Comparison of ENCODE assay signal across 1 cellular context in genomic region chr16:89870440-89870839, GRCh38.
TF ChIP-seq lines count a peak whose summit lies in the region.

No MANE protein-coding gene starts in this region.

TF ChIP-seq in HepG2, 621 proteins besides CTCF, POLR2A, EP300 and RAD21 (continued from another document):
- TF ChIP-seq REPIN1 (CRISPR knock-in tag; IDR thresholded peaks at IDR 0.05; ENCODE audit: borderline replicate concordance, low read depth) (0 out of 2 replicates have a peak, but pooled peaks have one; percentile 15), FOXO4 (CRISPR knock-in tag; conservative IDR thresholded peaks at IDR 0.05) (no peak), ZNF577 (CRISPR knock-in tag; IDR thresholded peaks at IDR 0.05; ENCODE audit: borderline replicate concordance, low read depth) (no peak), ZNF891 (CRISPR knock-in tag; IDR thresholded peaks at IDR 0.05) (no peak), CENPX (CRISPR knock-in tag; IDR thresholded peaks at IDR 0.05) (no peak), JUN (CRISPR knock-in tag; IDR thresholded peaks at IDR 0.05) (no peak), ZNF343 (CRISPR knock-in tag; IDR thresholded peaks at IDR 0.05) (0 out of 2 replicates have a peak, but pooled peaks have one; percentile 18), ZNF737 (CRISPR knock-in tag; IDR thresholded peaks at IDR 0.05; ENCODE audit: borderline replicate concordance) (no peak), NFE2L1 (CRISPR knock-in tag; IDR thresholded peaks at IDR 0.05; ENCODE audit: borderline replicate concordance) (no peak), TAF1 (CRISPR knock-in tag; IDR thresholded peaks at IDR 0.05) (no peak)
